ENCODE assay signal across 8 cellular contexts in the genomic region with DNA sequence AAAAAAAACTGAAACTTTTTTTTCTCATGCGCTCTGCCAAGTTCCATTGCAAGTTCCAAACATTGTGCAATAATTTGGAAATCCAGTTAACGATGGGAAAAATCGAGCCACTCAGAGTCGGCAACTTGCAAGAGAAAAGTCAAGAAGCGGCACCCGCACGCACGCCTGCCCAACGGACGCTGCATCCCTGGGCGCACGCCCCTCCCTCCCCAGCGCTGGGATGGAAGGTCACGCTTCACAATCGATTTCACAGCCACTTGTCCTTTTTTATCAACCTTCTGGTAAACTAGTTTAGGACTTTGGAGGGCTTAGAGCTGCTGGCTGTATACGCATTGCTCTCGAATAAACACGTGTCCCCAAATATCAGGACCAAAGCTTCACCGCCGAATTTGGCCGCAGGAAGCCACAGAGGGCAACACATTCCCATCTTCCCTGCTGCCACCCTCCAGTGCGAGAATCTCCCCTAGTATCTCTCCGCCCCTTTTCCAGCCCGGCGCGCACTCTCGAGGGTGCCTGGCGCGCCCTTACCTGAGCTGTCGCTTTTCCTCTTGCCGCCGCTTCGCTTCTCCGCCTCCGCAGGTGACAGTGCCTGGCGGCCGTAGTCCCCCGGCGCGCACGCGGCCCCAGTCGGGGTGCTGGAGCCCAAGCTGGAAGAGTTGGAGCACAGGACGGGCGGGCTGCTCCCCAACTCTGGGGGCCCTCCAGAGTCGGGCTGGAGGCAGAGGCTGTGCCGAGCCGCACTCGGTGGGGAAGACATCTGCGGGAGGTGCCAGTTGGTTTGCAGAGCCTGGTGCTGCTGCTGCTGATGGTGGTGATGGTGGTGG. TPM values are rescaled to one million over a fixed set of nuclear protein-coding genes. Genes with fewer than 3 reads are reported as not detected.
DNase-seq lines count a peak whose midpoint lies in the region; ATAC-seq and TF ChIP-seq lines count a peak whose summit lies in the region.

No MANE protein-coding gene starts in this region.

- intact Hi-C loops in HCT116 (cut with micrococcal nuclease): no loop called here

- H3K4me1 ChIP-seq in HCT116 (ENCODE audit: control insufficient read depth in 1 of 2, insufficient read depth in 2 of 2, low read length in 2 of 2) (peaks cover 0 to 6% of the 10 kb centered on the region in 2 experiments; a peak in 1 of 4 replicates), iPS-20b (ENCODE audit: insufficient read depth, low read length) (peaks cover 8% of the 10 kb centered on the region; the same call in 1 of the 2 replicates)

- POLR2A ChIA-PET in HCT116 (lab: Charles Lee): no interaction called here

- H3K9me3 Mint-ChIP-seq in stimulated activated effector memory CD8-positive, alpha-beta T cell treated with anti-CD3 and anti-CD28 coated beads, Interleukin-12 subunit alpha, Interleukin-12 subunit beta, amount 100 ng/mL, for 72 hours: no peaks in the 10 kb centered on the region
- H3K9me3 Mint-ChIP-seq in activated T-cell treated with anti-CD3 and anti-CD28 coated beads, Interleukin-2, amount 50 U/mL, for 4 hours: no peaks in the 10 kb centered on the region

- H3K4me2 ChIP-seq in HCT116 (ENCODE audit: low read length): peak overlapping the region; percentile 57

- peaks cover 36% of the 10 kb centered on the region for H3K27me3 Mint-ChIP-seq in activated T-cell treated with anti-CD3 and anti-CD28 coated beads, Interleukin-2, amount 50 U/mL, for 4 hours (ENCODE audit: low read depth)

- TF ChIP-seq POLR2A in HCT116 (IDR thresholded peaks at IDR 0.05; ENCODE audit: borderline replicate concordance, extremely low read depth, insufficient read depth, insufficient read length): no peak

- H4K20me1 ChIP-seq in HCT116 (ENCODE audit: insufficient read depth): no peaks in the 10 kb centered on the region

- RAD21 ChIA-PET in HCT116 (lab: Charles Lee; ENCODE audit: low non-redundant PET in 1 of 2, low total read pairs in 2 of 2, uncharacterized antibody in 2 of 2, unreplicated experiment in 2 of 2): no interaction called here

- H3K4me3 ChIP-seq in HCT116 (replicated peaks in 1 of 2; ENCODE audit: low read depth in 1 of 2, low read length in 2 of 2): peak overlapping the region in 1 of 2 experiments; percentile 27; a peak in 2 of 4 replicates
- H3K4me3 ChIP-seq in iPS-20b (ENCODE audit: low read length): peak overlapping the region; percentile 59

- no peaks in the 10 kb centered on the region for H3K4me1 Mint-ChIP-seq in stimulated activated effector memory CD8-positive, alpha-beta T cell treated with anti-CD3 and anti-CD28 coated beads, Interleukin-12 subunit alpha, Interleukin-12 subunit beta, amount 100 ng/mL, for 72 hours
- no peaks in the 10 kb centered on the region for H3K4me1 Mint-ChIP-seq in activated T-cell treated with anti-CD3 and anti-CD28 coated beads, Interleukin-2, amount 50 U/mL, for 4 hours (ENCODE audit: low read depth)

- H3K9me3 ChIP-seq in HCT116 (ENCODE audit: control insufficient read depth in 1 of 2, insufficient read depth in 1 of 2, low read depth in 1 of 2, low read length in 2 of 2) (no peaks in the 10 kb centered on the region), iPS-20b (ENCODE audit: insufficient read depth, low read depth, low read length) (no peaks in the 10 kb centered on the region)

- no peak for TF ChIP-seq RAD21 in HCT116 (IDR thresholded peaks at IDR 0.05; ENCODE audit: low read depth)

- H3K27me3 ChIP-seq in HCT116 (ENCODE audit: insufficient read depth, low read length): no peaks in the 10 kb centered on the region
- H3K27me3 ChIP-seq in iPS-20b (ENCODE audit: insufficient read depth, low read length): peaks cover 74% of the 10 kb centered on the region

- no peaks in the 10 kb centered on the region for H3K9me2 ChIP-seq in HCT116 (ENCODE audit: insufficient read depth)

- H3K36me3 ChIP-seq in HCT116 (ENCODE audit: control insufficient read depth in 1 of 2, insufficient read depth in 2 of 2, low read length in 2 of 2) (no peaks in the 10 kb centered on the region), iPS-20b (ENCODE audit: insufficient read depth, low read depth, low read length) (no peaks in the 10 kb centered on the region)

- no peak overlapping the region for H2AFZ ChIP-seq in HCT116 (ENCODE audit: low read depth, low read length, poor library complexity, severe bottlenecking)

- TF ChIP-seq CTCF in HCT116 (IDR thresholded peaks at IDR 0.05 in 2 of 3, conservative IDR thresholded peaks at IDR 0.05 in 1 of 3; ENCODE audit: borderline replicate concordance in 1 of 3, insufficient read depth in 1 of 3, low read depth in 2 of 3, low read length in 2 of 3): no peak

- ATAC-seq in HCT116: peak; percentile 65
- peak; percentile 19 for ATAC-seq in stimulated activated effector memory CD8-positive, alpha-beta T cell treated with anti-CD3 and anti-CD28 coated beads, Interleukin-12 subunit alpha, Interleukin-12 subunit beta, amount 100 ng/mL, for 72 hours
- no peak for ATAC-seq in activated T-cell treated with anti-CD3 and anti-CD28 coated beads, Interleukin-2, amount 50 U/mL, for 4 hours

- H3K9ac ChIP-seq in HCT116 (ENCODE audit: low read length): no peak overlapping the region
- H3K9ac ChIP-seq in iPS-20b (ENCODE audit: low read depth, low read length): no peak overlapping the region

- CTCF ChIA-PET in HCT116 (lab: Charles Lee): no interaction called here

- no peak overlapping the region for H3K27ac Mint-ChIP-seq in stimulated activated effector memory CD8-positive, alpha-beta T cell treated with anti-CD3 and anti-CD28 coated beads, Interleukin-12 subunit alpha, Interleukin-12 subunit beta, amount 100 ng/mL, for 72 hours

- no peak overlapping the region for H3K4me3 Mint-ChIP-seq in stimulated activated effector memory CD8-positive, alpha-beta T cell treated with anti-CD3 and anti-CD28 coated beads, Interleukin-12 subunit alpha, Interleukin-12 subunit beta, amount 100 ng/mL, for 72 hours
- no peak overlapping the region for H3K4me3 Mint-ChIP-seq in activated T-cell treated with anti-CD3 and anti-CD28 coated beads, Interleukin-2, amount 50 U/mL, for 4 hours

- H3K36me3 Mint-ChIP-seq in stimulated activated effector memory CD8-positive, alpha-beta T cell treated with anti-CD3 and anti-CD28 coated beads, Interleukin-12 subunit alpha, Interleukin-12 subunit beta, amount 100 ng/mL, for 72 hours: no peaks in the 10 kb centered on the region
- H3K36me3 Mint-ChIP-seq in activated T-cell treated with anti-CD3 and anti-CD28 coated beads, Interleukin-2, amount 50 U/mL, for 4 hours (ENCODE audit: insufficient read depth): no peaks in the 10 kb centered on the region

- H3K79me2 ChIP-seq in HCT116 (ENCODE audit: insufficient read depth, low read length): no peaks in the 10 kb centered on the region

- DNase-seq in HCT116 (ENCODE audit: low read depth, low spot score) (no peak), astrocyte of the hippocampus (ENCODE audit: low read depth, low spot score) (peak; percentile 43), NCI-H1436 treated with DMSO at 0.1 percent for 48 hours (lab: John Stamatoyannopoulos, UW) (no peak), NCI-H146 (lab: John Stamatoyannopoulos, UW) (no peak)
- DNase-seq in stimulated activated effector memory CD8-positive, alpha-beta T cell treated with anti-CD3 and anti-CD28 coated beads, Interleukin-12 subunit alpha, Interleukin-12 subunit beta, amount 100 ng/mL, for 72 hours (ENCODE audit: low spot score in 2 of 2): no peak
- DNase-seq in activated CD4-positive, alpha-beta T cell treated with anti-CD3 and anti-CD28 coated beads, Interleukin-2, amount 50 U/mL, for 1 hour: no peak
- DNase-seq in activated T-cell treated with anti-CD3 and anti-CD28 coated beads, Interleukin-2, amount 50 U/mL, for 4 hours: no peak

- BruUV-seq in HCT116 (replicated peaks; lab: Mats Ljungman, UMichigan): no TSS peak

- H3K27ac ChIP-seq in HCT116 (ENCODE audit: low read depth, low read length) (no peak overlapping the region), iPS-20b (ENCODE audit: low read length) (no peak overlapping the region)

TF ChIP-seq in HCT116, 20 proteins besides CTCF, POLR2A, EP300 and RAD21 (continues in another document):
- TF ChIP-seq ZNF274 (IDR thresholded peaks at IDR 0.05; ENCODE audit: low read depth, low read length): no peak
- TF ChIP-seq, protein P1, sequence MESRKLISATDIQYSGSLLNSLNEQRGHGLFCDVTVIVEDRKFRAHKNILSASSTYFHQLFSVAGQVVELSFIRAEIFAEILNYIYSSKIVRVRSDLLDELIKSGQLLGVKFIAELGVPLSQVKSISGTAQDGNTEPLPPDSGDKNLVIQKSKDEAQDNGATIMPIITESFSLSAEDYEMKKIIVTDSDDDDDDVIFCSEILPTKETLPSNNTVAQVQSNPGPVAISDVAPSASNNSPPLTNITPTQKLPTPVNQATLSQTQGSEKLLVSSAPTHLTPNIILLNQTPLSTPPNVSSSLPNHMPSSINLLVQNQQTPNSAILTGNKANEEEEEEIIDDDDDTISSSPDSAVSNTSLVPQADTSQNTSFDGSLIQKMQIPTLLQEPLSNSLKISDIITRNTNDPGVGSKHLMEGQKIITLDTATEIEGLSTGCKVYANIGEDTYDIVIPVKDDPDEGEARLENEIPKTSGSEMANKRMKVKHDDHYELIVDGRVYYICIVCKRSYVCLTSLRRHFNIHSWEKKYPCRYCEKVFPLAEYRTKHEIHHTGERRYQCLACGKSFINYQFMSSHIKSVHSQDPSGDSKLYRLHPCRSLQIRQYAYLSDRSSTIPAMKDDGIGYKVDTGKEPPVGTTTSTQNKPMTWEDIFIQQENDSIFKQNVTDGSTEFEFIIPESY (IDR thresholded peaks at IDR 0.05; ENCODE audit: extremely low read depth, insufficient replicate concordance, low read length): no peak
- no peak for TF ChIP-seq SP1 (IDR thresholded peaks at IDR 0.05; ENCODE audit: low read depth)
- no peak for TF ChIP-seq TCF7L2 (IDR thresholded peaks at IDR 0.05; ENCODE audit: borderline replicate concordance, extremely low read depth, insufficient read depth, insufficient read length)
- TF ChIP-seq JUND (IDR thresholded peaks at IDR 0.05): no peak
- no peak for TF ChIP-seq ZFX (IDR thresholded peaks at IDR 0.05)
- TF ChIP-seq CBX3 (IDR thresholded peaks at IDR 0.05; ENCODE audit: low read depth): no peak
- TF ChIP-seq, protein P2, sequence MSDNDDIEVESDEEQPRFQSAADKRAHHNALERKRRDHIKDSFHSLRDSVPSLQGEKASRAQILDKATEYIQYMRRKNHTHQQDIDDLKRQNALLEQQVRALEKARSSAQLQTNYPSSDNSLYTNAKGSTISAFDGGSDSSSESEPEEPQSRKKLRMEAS (IDR thresholded peaks at IDR 0.05): no peak
- TF ChIP-seq EZH2 (IDR thresholded peaks at IDR 0.05): no peak
- no peak for TF ChIP-seq EZH2phosphoT487 (IDR thresholded peaks at IDR 0.05; ENCODE audit: borderline replicate concordance)
- TF ChIP-seq FOSL1 (IDR thresholded peaks at IDR 0.05; ENCODE audit: low read depth): no peak
- TF ChIP-seq EGR1 (IDR thresholded peaks at IDR 0.05; ENCODE audit: low read depth): no peak
- TF ChIP-seq ELF1 (IDR thresholded peaks at IDR 0.05; ENCODE audit: borderline replicate concordance, low read depth): no peak
- no peak for TF ChIP-seq POLR2AphosphoS5 (IDR thresholded peaks at IDR 0.05; ENCODE audit: low read depth, low read length)
- no peak for TF ChIP-seq CEBPB (IDR thresholded peaks at IDR 0.05; ENCODE audit: low read depth)

RNA-seq across cellular contexts. Expression of a gene that starts 0.9 kb away (rescaled TPM):
- total RNA-seq in HCT116 (2021; ENCODE audit: unreplicated experiment): not detected
- not detected in 2 replicates for polyA plus RNA-seq in HCT116 (2012)
- total RNA-seq in activated T-cell treated with anti-CD3 and anti-CD28 coated beads, Interleukin-2, amount 50 U/mL, for 4 hours: not detected

Comparison
In these comparisons a context has a peak if more than half of its experiments do, and no peak if none do; other contexts are left out.
1. ATAC-seq: peak in HCT116 (single experiment) and stimulated activated effector memory CD8-positive, alpha-beta T cell treated with anti-CD3 and anti-CD28 coated beads, Interleukin-12 subunit alpha, Interleukin-12 subunit beta, amount 100 ng/mL, for 72 hours (single experiment); none in activated T-cell treated with anti-CD3 and anti-CD28 coated beads, Interleukin-2, amount 50 U/mL, for 4 hours (0 of 2).